ENCODE assay signal across 8 cellular contexts in the genomic region with DNA sequence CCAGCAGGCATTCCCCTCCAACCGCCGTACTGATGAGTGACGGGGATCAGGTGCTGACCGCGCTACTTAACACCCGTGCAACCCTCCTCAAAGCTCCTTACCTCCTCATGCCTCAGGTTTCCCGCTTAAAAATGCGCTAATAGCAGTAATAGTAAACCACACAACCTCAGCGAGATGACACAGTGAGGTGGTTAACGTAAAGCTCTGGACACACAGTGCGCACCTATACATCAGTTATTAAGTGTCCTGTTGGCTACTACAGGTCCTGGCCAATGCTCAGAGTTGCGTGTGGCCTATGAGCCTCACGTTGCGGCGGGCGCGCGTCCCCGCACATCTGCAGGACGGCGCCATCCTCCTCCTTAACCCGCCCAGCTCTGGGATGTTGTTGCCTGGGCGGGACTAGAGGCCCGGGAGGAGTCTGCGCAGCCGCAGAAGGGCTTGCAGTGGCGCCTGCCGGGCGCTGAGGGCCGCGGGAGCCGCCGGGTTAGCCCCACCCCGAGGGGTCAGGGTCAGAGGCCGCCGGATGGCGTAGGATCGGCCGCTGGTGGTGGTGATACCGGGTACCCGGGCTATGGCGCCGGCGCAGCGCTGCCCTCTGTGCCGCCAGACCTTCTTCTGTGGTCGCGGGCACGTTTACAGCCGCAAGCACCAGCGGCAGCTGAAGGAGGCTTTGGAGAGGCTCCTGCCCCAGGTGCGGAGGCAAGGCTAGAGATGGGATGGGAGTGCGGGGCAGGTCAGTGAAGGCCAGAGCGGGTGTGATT. TPM values are rescaled to one million over a fixed set of nuclear protein-coding genes. Genes with fewer than 3 reads are reported as not detected.
DNase-seq lines count a peak whose midpoint lies in the region; ATAC-seq and TF ChIP-seq lines count a peak whose summit lies in the region.

A gene with protein sequence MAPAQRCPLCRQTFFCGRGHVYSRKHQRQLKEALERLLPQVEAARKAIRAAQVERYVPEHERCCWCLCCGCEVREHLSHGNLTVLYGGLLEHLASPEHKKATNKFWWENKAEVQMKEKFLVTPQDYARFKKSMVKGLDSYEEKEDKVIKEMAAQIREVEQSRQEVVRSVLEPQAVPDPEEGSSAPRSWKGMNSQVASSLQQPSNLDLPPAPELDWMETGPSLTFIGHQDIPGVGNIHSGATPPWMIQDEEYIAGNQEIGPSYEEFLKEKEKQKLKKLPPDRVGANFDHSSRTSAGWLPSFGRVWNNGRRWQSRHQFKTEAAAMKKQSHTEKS (plus strand): TSS at position 512 of the 761 bp plus-strand sequence. CDS start 60 bp downstream, at position 572.

- H3K9me3 Mint-ChIP-seq in activated T-cell treated with anti-CD3 and anti-CD28 coated beads, Interleukin-2, amount 50 U/mL, for 24 hours = no peaks in the 10 kb centered on the region

- H3K4me1 ChIP-seq in PC-3 (ENCODE audit: insufficient read depth, low read length) = peaks cover 38% of the 10 kb centered on the region
- peaks cover 2 to 11% of the 10 kb centered on the region in 2 donors for H3K4me1 ChIP-seq in esophagus (ENCODE audit: control insufficient read depth in 2 of 2, insufficient read depth in 2 of 2, low read length in 1 of 2)
- peaks cover 9% of the 10 kb centered on the region for H3K4me1 ChIP-seq in mucosa of stomach (ENCODE audit: control insufficient read depth, insufficient read depth, low read length)

- H3K9me3 ChIP-seq in PC-3 (ENCODE audit: low read length) (no peaks in the 10 kb centered on the region), esophagus (ENCODE audit: control insufficient read depth in 2 of 2, insufficient read depth in 1 of 2, low read depth in 1 of 2, low read length in 1 of 2) (no peaks in the 10 kb centered on the region), mucosa of stomach (ENCODE audit: control insufficient read depth, low read length) (no peaks in the 10 kb centered on the region)

- H3F3A ChIP-seq in PC-3 (ENCODE audit: low read length, unreplicated experiment) = no peaks in the 10 kb centered on the region

- CTCF ChIA-PET in PC-3 (lab: Charles Lee) = interaction anchor here (1.6 kb wide), 1 partner anchor 308 kb away, joined by 5 read pairs; no protein-coding TSS in a partner anchor

- no peaks in the 10 kb centered on the region for H4K20me1 ChIP-seq in PC-3 (ENCODE audit: low read length)

- no peaks in the 10 kb centered on the region for H3K27me3 Mint-ChIP-seq in activated T-cell treated with anti-CD3 and anti-CD28 coated beads, Interleukin-2, amount 50 U/mL, for 24 hours

- H3K27ac ChIP-seq in PC-3 (ENCODE audit: low read length) (peak within 1 kb of the TSS; percentile 41), esophagus (ENCODE audit: low read depth in 2 of 2, low read length in 1 of 2) (peak within 1 kb of the TSS; percentile 84 to 90)

- TF ChIP-seq CTCF in PC-3 (conservative IDR thresholded peaks at IDR 0.05; ENCODE audit: low read depth, low read length) = no peak

- H3K9ac ChIP-seq in PC-3 (ENCODE audit: low read length) = peak within 1 kb of the TSS; percentile 70
- H3K9ac ChIP-seq in mucosa of stomach (ENCODE audit: low read length) = peak within 1 kb of the TSS; percentile 58

- peak; percentile 82 for ATAC-seq in GM21717 (IDR thresholded peaks at IDR 0.05; ENCODE audit: unreplicated experiment)
- ATAC-seq in PC-3 = peak; percentile 92

- WGBS in esophagus, 2 donors = 0% methylated on average over 54 of the region's 54 CpGs

- POLR2A ChIA-PET in PC-3 (lab: Charles Lee; ENCODE audit: unreplicated experiment) = interaction anchor here (0.8 kb wide), 1 partner anchor 22 kb away, joined by 4 read pairs; no protein-coding TSS in a partner anchor

- H3K4me3 ChIP-seq in Jurkat, Clone E6-1 (ENCODE audit: low read length) = peak within 1 kb of the TSS; percentile 100
- H3K4me3 ChIP-seq in PC-3 (ENCODE audit: low read length) (peak within 1 kb of the TSS; percentile 77), esophagus (ENCODE audit: low read depth in 1 of 2, low read length in 2 of 2) (peak within 1 kb of the TSS; percentile 69 to 88), mucosa of stomach (ENCODE audit: low read length) (peak within 1 kb of the TSS; percentile 64)

- peaks cover 62% of the 10 kb centered on the region for H3K79me2 ChIP-seq in PC-3 (ENCODE audit: low read length)

- no TSS peak for BruUV-seq in PC-3 (replicated peaks; lab: Mats Ljungman, UMichigan)

- H3K9me2 ChIP-seq in PC-3 (replicated peaks; ENCODE audit: low read length) = no peaks in the 10 kb centered on the region

- H3K4me2 ChIP-seq in PC-3 (ENCODE audit: low read length) = peak within 1 kb of the TSS; percentile 91

- peak within 1 kb of the TSS; percentile 100 for H3K4me3 Mint-ChIP-seq in activated T-cell treated with anti-CD3 and anti-CD28 coated beads, Interleukin-2, amount 50 U/mL, for 24 hours

- H3K36me3 ChIP-seq in PC-3 (ENCODE audit: low read depth, low read length) = peaks cover 28% of the 10 kb centered on the region
- H3K36me3 ChIP-seq in esophagus (ENCODE audit: control insufficient read depth in 2 of 2, insufficient read depth in 2 of 2, low read length in 1 of 2) = peaks cover 0 to 6% of the 10 kb centered on the region in 2 donors
- no peaks in the 10 kb centered on the region for H3K36me3 ChIP-seq in mucosa of stomach (ENCODE audit: control insufficient read depth, insufficient read depth, low read length)

- peak within 1 kb of the TSS; percentile 96 for H3K27ac Mint-ChIP-seq in activated T-cell treated with anti-CD3 and anti-CD28 coated beads, Interleukin-2, amount 50 U/mL, for 24 hours

- peaks cover 37% of the 10 kb centered on the region for H3K4me1 Mint-ChIP-seq in activated T-cell treated with anti-CD3 and anti-CD28 coated beads, Interleukin-2, amount 50 U/mL, for 24 hours (ENCODE audit: low read depth)

- intact Hi-C loops in PC-3 (cut with micrococcal nuclease) = loop anchor here (2.0 kb wide), 1 partner anchor 21 kb away; a partner anchor contains a TSS

- peak within 1 kb of the TSS; percentile 91 for H2AFZ ChIP-seq in PC-3 (ENCODE audit: low read length)

- H3K36me3 Mint-ChIP-seq in activated T-cell treated with anti-CD3 and anti-CD28 coated beads, Interleukin-2, amount 50 U/mL, for 24 hours (ENCODE audit: low read depth) = peaks cover 77% of the 10 kb centered on the region

- no peaks in the 10 kb centered on the region for H3K27me3 ChIP-seq in PC-3 (ENCODE audit: low read length)
- H3K27me3 ChIP-seq in esophagus (ENCODE audit: control insufficient read depth in 1 of 2, insufficient read depth in 2 of 2, low read length in 2 of 2) = no peaks in the 10 kb centered on the region
- H3K27me3 ChIP-seq in mucosa of stomach (ENCODE audit: control insufficient read depth, insufficient read depth, low read length) = no peaks in the 10 kb centered on the region

- DNase-seq in DMS53 (lab: John Stamatoyannopoulos, UW) = peak; percentile 95
- DNase-seq in Jurkat, Clone E6-1 (ENCODE audit: low read depth, low spot score) = peak; percentile 89
- peak; percentile 95 for DNase-seq in PC-3
- peak; percentile 97 for DNase-seq in activated T-cell treated with anti-CD3 and anti-CD28 coated beads, Interleukin-2, amount 50 U/mL, for 24 hours
- peak; percentile 87 to 93 for DNase-seq in stimulated activated CD8-positive, alpha-beta memory T cell treated with anti-CD3 and anti-CD28 coated beads, Interleukin-7, amount 100 ng/mL, for 1 hour (ENCODE audit: low read depth in 2 of 2)

RNA-seq across cellular contexts. Expression of the gene that starts here (rescaled TPM):
- polyA plus RNA-seq in Jurkat, Clone E6-1 (2012; ENCODE audit: insufficient read depth, insufficient read length) = 19.2 TPM
- 83.5 and 88.0 TPM in 2 replicates for total RNA-seq in PC-3 (2014; rRNA removed)
- 10 to 100 TPM; 18.2 to 52.1 TPM for polyA plus RNA-seq in esophagus

Comparison
In these comparisons a context has a peak if more than half of its experiments do, and no peak if none do; other contexts are left out.
1. Peak in every context shown above with its lines: DNase-seq, ATAC-seq, H3K4me3 ChIP-seq and H3K27ac ChIP-seq.